ENCODE assay signal across 9 cellular contexts in genomic region chr4:70651864-70652506, GRCh38. TPM values are rescaled to one million over a fixed set of nuclear protein-coding genes. Genes with fewer than 3 reads are reported as not detected.
A peak's percentile ranks its signal among the peaks of the same experiment; 100 is the strongest.
DNase-seq lines count a peak whose midpoint lies in the region; ATAC-seq and TF ChIP-seq lines count a peak whose summit lies in the region.
"Had no signal": no experiment of that assay in that cellular context is flagged by ENCODE, and none has a peak within 500 bp of the region (broad histone marks: within the 10 kb centered on the region; RNA-seq: fewer than 3 reads in every experiment).

No MANE protein-coding gene starts in this region.

- H2BK15ac ChIP-seq in neuronal stem cell (ENCODE audit: low read length): no peak overlapping the region

- H3K27me3 ChIP-seq in esophagus squamous epithelium: no peaks in the 10 kb centered on the region
- peaks cover 0 to 3% (median 0%) of the 10 kb centered on the region in 3 experiments for H3K27me3 ChIP-seq in neuronal stem cell (ENCODE audit: control insufficient read depth in 3 of 3, insufficient read depth in 3 of 3, low read depth in 1 of 3, low read length in 3 of 3)

- TF ChIP-seq CTCF in esophagus squamous epithelium (IDR thresholded peaks at IDR 0.05): peak; percentile 15 to 69 (median 58)

- H4K8ac ChIP-seq in neuronal stem cell (ENCODE audit: low read depth, low read length): no peak overlapping the region

- no peak overlapping the region for H2BK12ac ChIP-seq in neuronal stem cell (ENCODE audit: low read length)

- no peaks in the 10 kb centered on the region for H3K36me3 ChIP-seq in esophagus squamous epithelium
- H3K36me3 ChIP-seq in neuronal stem cell (replicated peaks in 1 of 2; ENCODE audit: control insufficient read depth in 2 of 2, insufficient read depth in 2 of 2, low read length in 2 of 2): no peaks in the 10 kb centered on the region
- H3K36me3 ChIP-seq: HAP-1 had no signal

- no peaks in the 10 kb centered on the region for H3K79me1 ChIP-seq in neuronal stem cell (ENCODE audit: low read depth, low read length)

- H3K4me3 ChIP-seq in esophagus squamous epithelium (peak overlapping the region in 1 of 4 donors; percentile 26), neuronal stem cell (ENCODE audit: low read length in 2 of 2) (no peak overlapping the region)
- H3K4me3 ChIP-seq: HAP-1 had no signal

- DNase-seq in stimulated activated naive CD8-positive, alpha-beta T cell treated with anti-CD3 and anti-CD28 coated beads, Interleukin-15, amount 100 ng/mL, for 72 hours: no peak
- DNase-seq in stimulated activated naive CD8-positive, alpha-beta T cell treated with anti-CD3 and anti-CD28 coated beads, Interleukin-15, Interleukin-2, amounts not matched to agents 100 U/mL and 50 U/mL, for 24 hours: no peak
- DNase-seq in RPMI8226: peak; percentile 27
- DNase-seq in esophagus squamous epithelium (lab: John Stamatoyannopoulos, UW): no peak
- peak; percentile 1 for DNase-seq in neuronal stem cell (ENCODE audit: low spot score)
- no peak for DNase-seq in NCI-H524 treated with DMSO at 0.1 percent for 48 hours (lab: John Stamatoyannopoulos, UW)
- DNase-seq in activated CD4-positive, alpha-beta T cell treated with anti-CD3 and anti-CD28 coated beads, Interleukin-2, amount 50 U/mL, for 4 hours: no peak

- peak overlapping the region; percentile 73 for H2AFZ ChIP-seq in neuronal stem cell (ENCODE audit: low read length)

- H3K27ac Mint-ChIP-seq in stimulated activated naive CD8-positive, alpha-beta T cell treated with anti-CD3 and anti-CD28 coated beads, Interleukin-15, amount 100 ng/mL, for 72 hours: no peak overlapping the region

- H3K4me1 ChIP-seq in esophagus squamous epithelium: no peaks in the 10 kb centered on the region
- no peaks in the 10 kb centered on the region for H3K4me1 ChIP-seq in neuronal stem cell (ENCODE audit: control insufficient read depth in 2 of 2, insufficient read depth in 1 of 2, low read depth in 1 of 2, low read length in 2 of 2)
- H3K4me1 ChIP-seq: HAP-1 had no signal

- H3K9me3 ChIP-seq in esophagus squamous epithelium (no peaks in the 10 kb centered on the region), neuronal stem cell (replicated peaks in 1 of 2; ENCODE audit: control insufficient read depth in 2 of 2, insufficient read depth in 1 of 2, low read depth in 1 of 2, low read length in 2 of 2) (no peaks in the 10 kb centered on the region)
- H3K9me3 ChIP-seq: HAP-1 had no signal

- H3K23ac ChIP-seq in neuronal stem cell (ENCODE audit: low read depth, low read length, poor library complexity): no peak overlapping the region

- no peak overlapping the region for H2BK5ac ChIP-seq in neuronal stem cell (ENCODE audit: low read length)

- no peak overlapping the region for H3K27ac ChIP-seq in esophagus squamous epithelium
- H3K27ac ChIP-seq in neuronal stem cell (replicated peaks; ENCODE audit: low read length): no peak overlapping the region

- peak; percentile 64 for ATAC-seq in stimulated activated naive CD8-positive, alpha-beta T cell treated with anti-CD3 and anti-CD28 coated beads, Interleukin-15, amount 100 ng/mL, for 72 hours
- ATAC-seq in stimulated activated naive CD8-positive, alpha-beta T cell treated with anti-CD3 and anti-CD28 coated beads, Interleukin-15, Interleukin-2, amounts not matched to agents 100 U/mL and 50 U/mL, for 24 hours: no peak
- peak; percentile 43 for ATAC-seq in HG03520 (IDR thresholded peaks at IDR 0.05; ENCODE audit: unreplicated experiment)

- H3K4me2 ChIP-seq in neuronal stem cell (ENCODE audit: insufficient read depth, low read length, poor library complexity, severe bottlenecking): no peak overlapping the region

- H3K9me3 Mint-ChIP-seq in stimulated activated naive CD8-positive, alpha-beta T cell treated with anti-CD3 and anti-CD28 coated beads, Interleukin-15, amount 100 ng/mL, for 72 hours: no peaks in the 10 kb centered on the region

- no peaks in the 10 kb centered on the region for H3K4me1 Mint-ChIP-seq in stimulated activated naive CD8-positive, alpha-beta T cell treated with anti-CD3 and anti-CD28 coated beads, Interleukin-15, amount 100 ng/mL, for 72 hours

- no peaks in the 10 kb centered on the region for H3K27me3 Mint-ChIP-seq in stimulated activated naive CD8-positive, alpha-beta T cell treated with anti-CD3 and anti-CD28 coated beads, Interleukin-15, amount 100 ng/mL, for 72 hours

- no peak overlapping the region for H2AK5ac ChIP-seq in neuronal stem cell (ENCODE audit: low read depth, low read length)

- 0 to 11% methylated on average over 4 of the region's 4 CpGs for WGBS in esophagus squamous epithelium, 2 donors
- no CpG with 5 or more reads among the region's 4 CpGs for WGBS in neuronal stem cell (ENCODE audit: extremely low coverage in 2 of 2, insufficient read length in 2 of 2, insufficient replicate concordance in 1 of 2), 2 donors

- intact Hi-C loops in esophagus squamous epithelium (cut with DNase I): loop anchor here (10.0 kb wide), 1 partner anchor 373 kb away; no protein-coding TSS in a partner anchor

- H3K18ac ChIP-seq in neuronal stem cell (ENCODE audit: low read length): no peak overlapping the region

- no peak overlapping the region for H3K4ac ChIP-seq in neuronal stem cell (ENCODE audit: low read length)

- H4K91ac ChIP-seq in neuronal stem cell (ENCODE audit: low read depth, low read length, poor library complexity): no peak overlapping the region

- no peak for TF ChIP-seq POLR2A in esophagus squamous epithelium (IDR thresholded peaks at IDR 0.05)

- H3K9ac ChIP-seq in neuronal stem cell (ENCODE audit: low read depth, low read length, poor library complexity): no peak overlapping the region

- H2BK120ac ChIP-seq in neuronal stem cell (ENCODE audit: low read depth, low read length): no peak overlapping the region

- H3K14ac ChIP-seq in neuronal stem cell (ENCODE audit: low read length): no peak overlapping the region

- H3K4me3 Mint-ChIP-seq in stimulated activated naive CD8-positive, alpha-beta T cell treated with anti-CD3 and anti-CD28 coated beads, Interleukin-15, amount 100 ng/mL, for 72 hours: peak overlapping the region in 1 of 2 donors; percentile 19

RNA-seq across cellular contexts. Expression of gene JCHAIN, which starts 14.3 kb away (rescaled TPM):
- total RNA-seq in esophagus squamous epithelium: 100 to 1,000 TPM in 1 of 4 donors, 10 to 100 TPM in 1, 1 to 10 TPM in 1, not detected in 1; 2.0 to 138 (median 29.0) TPM
- 0.03 TPM for polyA plus RNA-seq in neuronal stem cell (2013, experiment 1 of 2)
- not detected for polyA plus RNA-seq in neuronal stem cell (2013, experiment 2 of 2)

RNA-seq across cellular contexts. Expression of gene ENAM, which starts 23.4 kb away (rescaled TPM):
- total RNA-seq in esophagus squamous epithelium: not detected
- polyA plus RNA-seq in neuronal stem cell (2013, experiment 1 of 2): not detected
- polyA plus RNA-seq in neuronal stem cell (2013, experiment 2 of 2): not detected

RNA-seq across cellular contexts. Expression of gene UTP3, which starts 36.3 kb away (rescaled TPM):
- total RNA-seq in esophagus squamous epithelium: 10 to 100 TPM; 16.0 to 29.8 (median 24.4) TPM
- polyA plus RNA-seq in neuronal stem cell (2013, experiment 1 of 2): 29.3 TPM
- 29.9 TPM for polyA plus RNA-seq in neuronal stem cell (2013, experiment 2 of 2)

RNA-seq across cellular contexts. Expression of gene AMBN, which starts 59.9 kb away (rescaled TPM):
- not detected for total RNA-seq in esophagus squamous epithelium
- polyA plus RNA-seq in neuronal stem cell (2013, experiment 1 of 2): 0.06 TPM
- 0.10 TPM for polyA plus RNA-seq in neuronal stem cell (2013, experiment 2 of 2)

Comparison
In these comparisons a context has a peak if more than half of its experiments do, and no peak if none do; other contexts are left out.
1. DNase-seq: peak in RPMI8226 (single experiment) and neuronal stem cell (single experiment); none in stimulated activated naive CD8-positive, alpha-beta T cell treated with anti-CD3 and anti-CD28 coated beads, Interleukin-15, amount 100 ng/mL, for 72 hours (0 of 2), stimulated activated naive CD8-positive, alpha-beta T cell treated with anti-CD3 and anti-CD28 coated beads, Interleukin-15, Interleukin-2, amounts not matched to agents 100 U/mL and 50 U/mL, for 24 hours (single experiment), esophagus squamous epithelium (single experiment), NCI-H524 treated with DMSO at 0.1 percent for 48 hours (single experiment) and activated CD4-positive, alpha-beta T cell treated with anti-CD3 and anti-CD28 coated beads, Interleukin-2, amount 50 U/mL, for 4 hours (0 of 2).